In the genomic region with DNA sequence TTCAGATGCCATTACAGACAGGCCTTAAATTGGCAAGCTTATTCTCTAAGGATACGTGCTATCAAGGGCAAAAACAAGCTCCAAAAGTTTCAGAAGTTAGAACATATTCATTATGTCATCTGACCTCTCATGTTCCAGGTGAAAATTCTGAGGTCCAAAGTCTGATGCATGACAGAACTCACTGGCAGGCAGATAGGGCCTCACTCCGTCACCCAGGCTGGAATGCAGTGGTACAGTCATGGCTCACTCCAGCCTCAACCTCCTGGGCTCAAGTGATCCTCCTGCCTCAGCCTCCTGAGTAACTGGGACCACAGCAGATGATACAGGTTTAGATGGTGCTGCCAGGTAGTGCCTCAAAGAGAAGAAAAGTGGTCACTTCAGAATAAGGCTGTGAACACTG, we compare ENCODE assay signal across 17 cellular contexts.
"Had no signal": no experiment of that assay in that cellular context is flagged by ENCODE, and none has a peak within 500 bp of the region (broad histone marks: within the 10 kb centered on the region; RNA-seq: fewer than 3 reads in every experiment).

No MANE protein-coding gene starts in this region.

- H3K4me3 ChIP-seq: dorsolateral prefrontal cortex, lung, stomach, testis had no signal

- DNase-seq: activated CD4-positive, alpha-beta T cell treated with anti-CD3 and anti-CD28 coated beads for 4 hours; activated CD8-positive, alpha-beta memory T cell treated with anti-CD3 and anti-CD28 coated beads, Interleukin-2, amount 50 U/mL, for 48 hours; activated CD8-positive, alpha-beta T cell treated with anti-CD3 and anti-CD28 coated beads, Interleukin-2, amount 10 ng/mL, durations not matched to agents 7 days and 5 days; activated naive CD4-positive, alpha-beta T cell treated with anti-CD3 and anti-CD28 coated beads for 36 hours; dorsolateral prefrontal cortex; endodermal cell; head of caudate nucleus; immature natural killer cell; naive thymus-derived CD4-positive, alpha-beta T cell; stimulated activated CD4-positive, alpha-beta T cell treated with anti-CD3 and anti-CD28 coated beads, Interleukin-4, amount 100 ng/mL, for 1 hour; stomach; T-helper 2 cell; testis had no signal

- ATAC-seq: activated CD8-positive, alpha-beta T cell treated with anti-CD3 and anti-CD28 coated beads, Interleukin-2, amount 10 ng/mL, durations not matched to agents 7 days and 5 days had no signal

- H3K4me3 Mint-ChIP-seq: activated CD8-positive, alpha-beta T cell treated with anti-CD3 and anti-CD28 coated beads, Interleukin-2, amount 10 ng/mL, durations not matched to agents 7 days and 5 days; activated naive CD4-positive, alpha-beta T cell treated with anti-CD3 and anti-CD28 coated beads for 36 hours; endodermal cell; immature natural killer cell; naive thymus-derived CD4-positive, alpha-beta T cell had no signal

- H3K27me3 Mint-ChIP-seq: naive thymus-derived CD4-positive, alpha-beta T cell had no signal

- H3K27me3 ChIP-seq: dorsolateral prefrontal cortex, stomach, testis had no signal

- H3K27ac ChIP-seq: parathyroid adenoma, stomach, testis had no signal

- H3K9ac ChIP-seq: parathyroid adenoma had no signal

- H3K79me2 ChIP-seq: parathyroid adenoma had no signal

- H3K4me1 ChIP-seq: testis had no signal

- FAIRE-seq: frontal cortex had no signal

- H3K9me3 Mint-ChIP-seq: activated naive CD4-positive, alpha-beta T cell treated with anti-CD3 and anti-CD28 coated beads for 36 hours; activated T-helper 2 cell treated with anti-CD3 and anti-CD28 coated beads, Interferon-gamma antibody, Interleukin-2, Interleukin-4, amounts not matched to agents 10 μg/mL and 5 μg/mL and 100 μg/mL, durations not matched to agents 14 hours and 24 hours and 36 hours; endodermal cell; immature natural killer cell had no signal

- H3K9me3 ChIP-seq: stomach, testis had no signal

- H3K27ac Mint-ChIP-seq: activated CD8-positive, alpha-beta T cell treated with anti-CD3 and anti-CD28 coated beads, Interleukin-2, amount 10 ng/mL, durations not matched to agents 7 days and 5 days; activated naive CD4-positive, alpha-beta T cell treated with anti-CD3 and anti-CD28 coated beads for 36 hours had no signal

- H2AFZ ChIP-seq: parathyroid adenoma had no signal
